Comparison of ENCODE assay signal across 12 cellular contexts in genomic region chr16:62034236-62035114, GRCh38. TPM values are rescaled to one million over a fixed set of nuclear protein-coding genes. Genes with fewer than 3 reads are reported as not detected.
DNase-seq lines count a peak whose midpoint lies in the region; ATAC-seq and TF ChIP-seq lines count a peak whose summit lies in the region.
"Had no signal": no experiment of that assay in that cellular context is flagged by ENCODE, and none has a peak within 500 bp of the region (broad histone marks: within the 10 kb centered on the region; RNA-seq: fewer than 3 reads in every experiment).

No MANE protein-coding gene starts in this region.

- H3K4me3 ChIP-seq in testis, result peak overlapping the region; percentile 29 to 43
- H3K4me3 ChIP-seq: thyroid gland had no signal

- no peaks in the 10 kb centered on the region for H3K36me3 ChIP-seq in testis (ENCODE audit: low read depth, missing control alignments)
- H3K36me3 ChIP-seq: thyroid gland had no signal

- WGBS in testis, 2 donors, result 4 to 5% methylated on average over 29 to 32 of the region's 32 CpGs

- TF ChIP-seq POLR2A in testis (IDR thresholded peaks at IDR 0.05) (no peak), GM18505 (IDR thresholded peaks at IDR 0.05; ENCODE audit: borderline replicate concordance, extremely low read depth, insufficient read depth, insufficient read length) (no peak)

- DNase-seq in DMS79 treated with DMSO at 0.1 percent for 48 hours (lab: John Stamatoyannopoulos, UW), result peak; percentile 27
- DNase-seq in DMS79 (lab: John Stamatoyannopoulos, UW), result no peak
- peak; percentile 53 for DNase-seq in ecto neural progenitor cell (ENCODE audit: low spot score)
- DNase-seq in midbrain (lab: John Stamatoyannopoulos, UW), result peak; percentile 42
- peak; percentile 14 for DNase-seq in testis
- DNase-seq: activated CD8-positive, alpha-beta memory T cell treated with anti-CD3 and anti-CD28 coated beads for 24 hours; NCI-H446 treated with DMSO at 0.1 percent for 48 hours; stimulated activated CD4-positive, alpha-beta T cell treated with anti-CD3 and anti-CD28 coated beads, Interleukin-12 subunit alpha, Interleukin-12 subunit beta, amount 100 ng/mL, for 4 hours; thyroid gland had no signal

- H3K27ac ChIP-seq in testis, result no peak overlapping the region
- H3K27ac ChIP-seq: thyroid gland had no signal

- no peaks in the 10 kb centered on the region for H3K9me3 ChIP-seq in testis
- H3K9me3 ChIP-seq: thyroid gland had no signal

- no peak for TF ChIP-seq CTCF in testis (IDR thresholded peaks at IDR 0.05)

- ATAC-seq in GM18505 (IDR thresholded peaks at IDR 0.05; ENCODE audit: unreplicated experiment), result no peak
- no peak for ATAC-seq in HG03280 (IDR thresholded peaks at IDR 0.05; ENCODE audit: unreplicated experiment)
- ATAC-seq in HG03342 (IDR thresholded peaks at IDR 0.05; ENCODE audit: unreplicated experiment), result no peak

- intact Hi-C loops in testis (cut with DNase I; ENCODE audit: low total_unique reads), result no loop called here

- peaks cover 7% of the 10 kb centered on the region for H3K4me1 ChIP-seq in testis
- H3K4me1 ChIP-seq: thyroid gland had no signal

- H3K27me3 ChIP-seq in testis, result no peaks in the 10 kb centered on the region
- H3K27me3 ChIP-seq: thyroid gland had no signal

RNA-seq across cellular contexts. Expression of gene CDH8, which starts 1.8 kb away (rescaled TPM):
- total RNA-seq in testis, result 1 to 10 TPM in 1 of 2 donors, under 1 TPM in 1; 0.87 to 2.8 TPM
- 0.83 TPM for polyA plus RNA-seq in testis (ENCODE audit: insufficient read depth, low read depth, low replicate concordance)
- total RNA-seq: thyroid gland had no signal
